ENCODE assay signal across 14 cellular contexts in the genomic region with DNA sequence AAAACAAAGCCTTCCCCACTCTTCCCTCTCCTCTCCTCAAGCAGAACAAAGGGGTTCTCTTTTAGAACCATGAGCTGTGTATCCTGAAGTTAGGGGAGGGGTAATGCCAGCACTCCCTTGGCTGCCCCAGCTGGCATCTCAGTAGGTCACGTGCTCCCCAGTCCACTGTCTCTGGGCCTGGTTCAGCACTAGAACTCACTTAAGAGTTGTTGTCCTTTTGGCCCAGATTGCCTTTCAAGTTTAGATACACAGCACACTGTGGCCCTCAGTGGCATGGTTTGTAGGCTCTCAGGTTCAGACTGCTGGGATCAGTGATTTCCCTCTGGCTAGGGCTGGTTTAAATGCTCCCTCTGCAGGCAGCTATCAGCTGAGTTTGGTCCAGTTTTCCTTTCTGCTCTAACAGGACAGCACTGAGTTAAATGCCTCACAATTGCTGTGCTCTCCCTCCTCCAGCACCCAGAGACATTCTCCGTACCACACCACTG.
A peak's percentile ranks its signal among the peaks of the same experiment; 100 is the strongest.
DNase-seq lines count a peak whose midpoint lies in the region; ATAC-seq and TF ChIP-seq lines count a peak whose summit lies in the region.
"Had no signal": no experiment of that assay in that cellular context is flagged by ENCODE, and none has a peak within 500 bp of the region (broad histone marks: within the 10 kb centered on the region; RNA-seq: fewer than 3 reads in every experiment).

No MANE protein-coding gene starts in this region.

- DNase-seq in Right ventricle myocardium superior, result no peak
- DNase-seq in right atrium auricular region (ENCODE audit: low spot score), result no peak
- peak; percentile 47 for DNase-seq in ecto neural progenitor cell (ENCODE audit: low spot score)
- DNase-seq in kidney epithelial cell (ENCODE audit: low read depth), result no peak
- DNase-seq in stimulated activated effector memory CD8-positive, alpha-beta T cell treated with anti-CD3 and anti-CD28 coated beads, Interleukin-12 subunit alpha, Interleukin-12 subunit beta, amount 100 ng/mL, for 72 hours (ENCODE audit: low spot score in 2 of 2), result no peak
- DNase-seq: activated CD4-positive, alpha-beta memory T cell treated with anti-CD3 and anti-CD28 coated beads, Interleukin-2, amount 10 ng/mL, durations not matched to agents 7 days and 5 days; IMR-90; NCI-H2029 treated with DMSO at 0.1 percent for 48 hours had no signal

- H3K27ac ChIP-seq in right atrium auricular region, result no peak overlapping the region
- H3K27ac ChIP-seq: skin epidermis had no signal

- no peak overlapping the region for H3K4me3 Mint-ChIP-seq in stimulated activated effector memory CD8-positive, alpha-beta T cell treated with anti-CD3 and anti-CD28 coated beads, Interleukin-12 subunit alpha, Interleukin-12 subunit beta, amount 100 ng/mL, for 72 hours
- H3K4me3 Mint-ChIP-seq: activated CD4-positive, alpha-beta memory T cell treated with anti-CD3 and anti-CD28 coated beads, Interleukin-2, amount 10 ng/mL, durations not matched to agents 7 days and 5 days; activated naive CD4-positive, alpha-beta T cell treated with anti-CD3 and anti-CD28 coated beads, Interleukin-2, amount 50 U/mL, for 24 hours; dendritic cell treated with granulocyte-macrophage colony-stimulating factor and Interleukin-4, amounts not matched to agents 40 ng/mL and 50 ng/mL, for 4 days had no signal

- no peaks in the 10 kb centered on the region for H3K4me1 Mint-ChIP-seq in stimulated activated effector memory CD8-positive, alpha-beta T cell treated with anti-CD3 and anti-CD28 coated beads, Interleukin-12 subunit alpha, Interleukin-12 subunit beta, amount 100 ng/mL, for 72 hours
- H3K4me1 Mint-ChIP-seq: activated CD4-positive, alpha-beta memory T cell treated with anti-CD3 and anti-CD28 coated beads, Interleukin-2, amount 10 ng/mL, durations not matched to agents 7 days and 5 days; activated naive CD4-positive, alpha-beta T cell treated with anti-CD3 and anti-CD28 coated beads, Interleukin-2, amount 50 U/mL, for 24 hours had no signal

- H3K27me3 ChIP-seq in right atrium auricular region (no peaks in the 10 kb centered on the region), kidney epithelial cell (ENCODE audit: control insufficient read depth, insufficient read depth, low read length) (no peaks in the 10 kb centered on the region)

- no peaks in the 10 kb centered on the region for H3K4me1 ChIP-seq in right atrium auricular region

- H3K4me3 ChIP-seq in right atrium auricular region, result no peak overlapping the region
- no peak overlapping the region for H3K4me3 ChIP-seq in kidney epithelial cell (ENCODE audit: low read depth, low read length)
- H3K4me3 ChIP-seq: skin epidermis had no signal

- intact Hi-C loops in Right ventricle myocardium superior (cut with DNase I), result loop anchor here (5.0 kb wide), 1 partner anchor 108 kb away; no protein-coding TSS in a partner anchor

- peak in 1 of 2 donors; percentile 51 for TF ChIP-seq CTCF in right atrium auricular region (IDR thresholded peaks at IDR 0.05)
- TF ChIP-seq CTCF in kidney epithelial cell (IDR thresholded peaks at IDR 0.05; ENCODE audit: insufficient read depth, low read length, poor library complexity, severe bottlenecking), result peak; percentile 30

- ATAC-seq in Right ventricle myocardium superior (ENCODE audit: poor library complexity) (peak; percentile 86), GM18868 (IDR thresholded peaks at IDR 0.05; ENCODE audit: unreplicated experiment) (no peak), GM18907 (IDR thresholded peaks at IDR 0.05; ENCODE audit: unreplicated experiment) (no peak), HG02840 (IDR thresholded peaks at IDR 0.05; ENCODE audit: low FRiP score, unreplicated experiment) (no peak)
- no peak for ATAC-seq in stimulated activated effector memory CD8-positive, alpha-beta T cell treated with anti-CD3 and anti-CD28 coated beads, Interleukin-12 subunit alpha, Interleukin-12 subunit beta, amount 100 ng/mL, for 72 hours

- no peaks in the 10 kb centered on the region for H3K36me3 Mint-ChIP-seq in stimulated activated effector memory CD8-positive, alpha-beta T cell treated with anti-CD3 and anti-CD28 coated beads, Interleukin-12 subunit alpha, Interleukin-12 subunit beta, amount 100 ng/mL, for 72 hours
- H3K36me3 Mint-ChIP-seq: activated naive CD4-positive, alpha-beta T cell treated with anti-CD3 and anti-CD28 coated beads, Interleukin-2, amount 50 U/mL, for 24 hours had no signal

- H3K27ac Mint-ChIP-seq in stimulated activated effector memory CD8-positive, alpha-beta T cell treated with anti-CD3 and anti-CD28 coated beads, Interleukin-12 subunit alpha, Interleukin-12 subunit beta, amount 100 ng/mL, for 72 hours, result no peak overlapping the region
- H3K27ac Mint-ChIP-seq: activated CD4-positive, alpha-beta memory T cell treated with anti-CD3 and anti-CD28 coated beads, Interleukin-2, amount 10 ng/mL, durations not matched to agents 7 days and 5 days; activated naive CD4-positive, alpha-beta T cell treated with anti-CD3 and anti-CD28 coated beads, Interleukin-2, amount 50 U/mL, for 24 hours; dendritic cell treated with granulocyte-macrophage colony-stimulating factor and Interleukin-4, amounts not matched to agents 40 ng/mL and 50 ng/mL, for 4 days had no signal

- peaks cover 2% of the 10 kb centered on the region for H3K9me3 Mint-ChIP-seq in stimulated activated effector memory CD8-positive, alpha-beta T cell treated with anti-CD3 and anti-CD28 coated beads, Interleukin-12 subunit alpha, Interleukin-12 subunit beta, amount 100 ng/mL, for 72 hours
- H3K9me3 Mint-ChIP-seq: activated CD4-positive, alpha-beta memory T cell treated with anti-CD3 and anti-CD28 coated beads, Interleukin-2, amount 10 ng/mL, durations not matched to agents 7 days and 5 days had no signal

- no peaks in the 10 kb centered on the region for H3K9me3 ChIP-seq in right atrium auricular region

- H3K36me3 ChIP-seq in right atrium auricular region (no peaks in the 10 kb centered on the region), kidney epithelial cell (ENCODE audit: control insufficient read depth, insufficient read depth, low read length) (no peaks in the 10 kb centered on the region)
